ENCODE assay signal across 8 cellular contexts in genomic region chr13:33017410-33017929, GRCh38. TPM values are rescaled to one million over a fixed set of nuclear protein-coding genes. Genes with fewer than 3 reads are reported as not detected.
A peak's percentile ranks its signal among the peaks of the same experiment; 100 is the strongest.
DNase-seq lines count a peak whose midpoint lies in the region; ATAC-seq and TF ChIP-seq lines count a peak whose summit lies in the region.

No MANE protein-coding gene starts in this region.

- H3K9me3 Mint-ChIP-seq in activated CD4-positive, alpha-beta T cell treated with anti-CD3 and anti-CD28 coated beads, Interleukin-2, amount 10 ng/mL, durations not matched to agents 7 days and 5 days, result no peaks in the 10 kb centered on the region
- H3K9me3 Mint-ChIP-seq in dendritic cell treated with granulocyte-macrophage colony-stimulating factor and Interleukin-4, amounts not matched to agents 40 ng/mL and 50 ng/mL, for 4 days, result no peaks in the 10 kb centered on the region
- H3K9me3 Mint-ChIP-seq in stimulated activated naive CD8-positive, alpha-beta T cell treated with anti-CD3 and anti-CD28 coated beads, Interleukin-15, amount 100 ng/mL, for 72 hours, result no peaks in the 10 kb centered on the region

- TF ChIP-seq RAD21 in liver (IDR thresholded peaks at IDR 0.05), result peak; percentile 84 to 86

- peaks cover 10 to 23% (median 18%) of the 10 kb centered on the region in 4 donors for H3K4me1 ChIP-seq in liver (ENCODE audit: control insufficient read depth in 4 of 4, insufficient read depth in 4 of 4, low read length in 3 of 4)

- H3K9me3 ChIP-seq in liver (ENCODE audit: control insufficient read depth in 4 of 4, low read length in 3 of 4), result no peaks in the 10 kb centered on the region

- POLR2A ChIA-PET in activated CD4-positive, alpha-beta T cell treated with anti-CD3 and anti-CD28 coated beads, Interleukin-2, amount 10 ng/mL, durations not matched to agents 7 days and 5 days (lab: Charles Lee), result no interaction called here

- peak; percentile 79 for ATAC-seq in HG02798 (IDR thresholded peaks at IDR 0.05; ENCODE audit: poor library complexity, unreplicated experiment)
- peak; percentile 93 for ATAC-seq in stimulated activated naive CD8-positive, alpha-beta T cell treated with anti-CD3 and anti-CD28 coated beads, Interleukin-15, amount 100 ng/mL, for 72 hours

- H3K36me3 ChIP-seq in liver (ENCODE audit: control insufficient read depth in 4 of 4, insufficient read depth in 3 of 4, low read depth in 1 of 4, low read length in 3 of 4), result no peaks in the 10 kb centered on the region

- 18% methylated on average over 12 of the region's 12 CpGs for WGBS in liver

- TF ChIP-seq CTCF in liver (IDR thresholded peaks at IDR 0.05; ENCODE audit: low read depth, low read length, missing input control), result peak; percentile 81

- peaks cover 18% of the 10 kb centered on the region for H3K4me1 Mint-ChIP-seq in activated CD4-positive, alpha-beta T cell treated with anti-CD3 and anti-CD28 coated beads, Interleukin-2, amount 10 ng/mL, durations not matched to agents 7 days and 5 days
- H3K4me1 Mint-ChIP-seq in dendritic cell treated with granulocyte-macrophage colony-stimulating factor and Interleukin-4, amounts not matched to agents 40 ng/mL and 50 ng/mL, for 4 days (ENCODE audit: low read depth), result peaks cover 22% of the 10 kb centered on the region
- peaks cover 19% of the 10 kb centered on the region for H3K4me1 Mint-ChIP-seq in stimulated activated naive CD8-positive, alpha-beta T cell treated with anti-CD3 and anti-CD28 coated beads, Interleukin-15, amount 100 ng/mL, for 72 hours

- H3K27me3 Mint-ChIP-seq in activated CD4-positive, alpha-beta T cell treated with anti-CD3 and anti-CD28 coated beads, Interleukin-2, amount 10 ng/mL, durations not matched to agents 7 days and 5 days, result peaks cover 72% of the 10 kb centered on the region
- H3K27me3 Mint-ChIP-seq in dendritic cell treated with granulocyte-macrophage colony-stimulating factor and Interleukin-4, amounts not matched to agents 40 ng/mL and 50 ng/mL, for 4 days, result peaks cover 72% of the 10 kb centered on the region
- H3K27me3 Mint-ChIP-seq in stimulated activated naive CD8-positive, alpha-beta T cell treated with anti-CD3 and anti-CD28 coated beads, Interleukin-15, amount 100 ng/mL, for 72 hours, result peaks cover 78% of the 10 kb centered on the region

- peak overlapping the region; percentile 53 to 68 for H3K27ac ChIP-seq in liver (ENCODE audit: low read depth in 1 of 2, low read length in 2 of 2)

- H3K27me3 ChIP-seq in liver (ENCODE audit: control insufficient read depth in 4 of 4, insufficient read depth in 4 of 4, low read length in 3 of 4), result no peaks in the 10 kb centered on the region

- H3K36me3 Mint-ChIP-seq in activated CD4-positive, alpha-beta T cell treated with anti-CD3 and anti-CD28 coated beads, Interleukin-2, amount 10 ng/mL, durations not matched to agents 7 days and 5 days (ENCODE audit: low read depth), result peaks cover 5% of the 10 kb centered on the region
- H3K36me3 Mint-ChIP-seq in dendritic cell treated with granulocyte-macrophage colony-stimulating factor and Interleukin-4, amounts not matched to agents 40 ng/mL and 50 ng/mL, for 4 days (ENCODE audit: low read depth), result no peaks in the 10 kb centered on the region

- peak overlapping the region; percentile 63 for H3K27ac Mint-ChIP-seq in activated CD4-positive, alpha-beta T cell treated with anti-CD3 and anti-CD28 coated beads, Interleukin-2, amount 10 ng/mL, durations not matched to agents 7 days and 5 days
- peak overlapping the region; percentile 64 for H3K27ac Mint-ChIP-seq in dendritic cell treated with granulocyte-macrophage colony-stimulating factor and Interleukin-4, amounts not matched to agents 40 ng/mL and 50 ng/mL, for 4 days
- H3K27ac Mint-ChIP-seq in stimulated activated naive CD8-positive, alpha-beta T cell treated with anti-CD3 and anti-CD28 coated beads, Interleukin-15, amount 100 ng/mL, for 72 hours, result peak overlapping the region in 1 of 2 donors; percentile 49

- H3K4me3 ChIP-seq in liver (ENCODE audit: low read depth in 1 of 3, low read length in 3 of 3), result peak overlapping the region; percentile 12 to 60 (median 57)

- intact Hi-C loops in dendritic cell treated with granulocyte-macrophage colony-stimulating factor and Interleukin-4, amounts not matched to agents 40 ng/mL and 50 ng/mL, for 4 days (cut with micrococcal nuclease), result no loop called here

- peak overlapping the region in 1 of 2 donors; percentile 8 for H3K9ac ChIP-seq in liver (ENCODE audit: low read depth in 1 of 2, low read length in 2 of 2)

- CTCF ChIA-PET in activated CD4-positive, alpha-beta T cell treated with anti-CD3 and anti-CD28 coated beads, Interleukin-2, amount 10 ng/mL, durations not matched to agents 7 days and 5 days (lab: Charles Lee), result interaction anchor here (0.9 kb wide), 1 partner anchor 40 kb away, joined by 3 read pairs; no protein-coding TSS in a partner anchor

- H3K4me3 Mint-ChIP-seq in activated CD4-positive, alpha-beta T cell treated with anti-CD3 and anti-CD28 coated beads, Interleukin-2, amount 10 ng/mL, durations not matched to agents 7 days and 5 days, result peak overlapping the region; percentile 71
- peak overlapping the region; percentile 81 for H3K4me3 Mint-ChIP-seq in dendritic cell treated with granulocyte-macrophage colony-stimulating factor and Interleukin-4, amounts not matched to agents 40 ng/mL and 50 ng/mL, for 4 days
- H3K4me3 Mint-ChIP-seq in stimulated activated naive CD8-positive, alpha-beta T cell treated with anti-CD3 and anti-CD28 coated beads, Interleukin-15, amount 100 ng/mL, for 72 hours, result peak overlapping the region; percentile 81 to 83

- DNase-seq in activated CD4-positive, alpha-beta T cell treated with anti-CD3 and anti-CD28 coated beads, Interleukin-2, amount 10 ng/mL, durations not matched to agents 7 days and 5 days, result peak; percentile 61
- no peak for DNase-seq in activated CD4-positive, alpha-beta T cell treated with anti-CD3 and anti-CD28 coated beads, Interleukin-2, amount 50 U/mL, for 1 hour
- DNase-seq in NOMO-1 (lab: John Stamatoyannopoulos, UW; ENCODE audit: unreplicated experiment in 2 of 2), result peak; percentile 79 to 95
- peak; percentile 55 to 75 for DNase-seq in stimulated activated naive CD8-positive, alpha-beta T cell treated with anti-CD3 and anti-CD28 coated beads, Interleukin-15, amount 100 ng/mL, for 72 hours
- no peak for DNase-seq in DMS 273 treated with DMSO at 0.1 percent for 48 hours (lab: John Stamatoyannopoulos, UW)

TF ChIP-seq in liver, 16 proteins besides CTCF, POLR2A, EP300 and RAD21:
- TF ChIP-seq SP1 (IDR thresholded peaks at IDR 0.05) (peak; percentile 10), MAX (IDR thresholded peaks at IDR 0.05) (peak; percentile 50), NR2F2 (IDR thresholded peaks at IDR 0.05) (no peak), RXRA (IDR thresholded peaks at IDR 0.05) (peak in 1 of 2 donors; percentile 28), HNF4A (conservative IDR thresholded peaks at IDR 0.05) (peak in 1 of 2 donors; percentile 8)

RNA-seq across cellular contexts. Expression of gene KL, which starts 1.2 kb away (rescaled TPM):
- total RNA-seq in activated CD4-positive, alpha-beta T cell treated with anti-CD3 and anti-CD28 coated beads, Interleukin-2, amount 10 ng/mL, durations not matched to agents 7 days and 5 days, result under 1 TPM; 0.25 to 0.27 TPM
- under 1 TPM; 0.37 to 0.92 TPM for total RNA-seq in liver
- under 1 TPM; 0.13 to 0.18 TPM for polyA plus RNA-seq in liver

Comparison
In these comparisons a context has a peak if more than half of its experiments do, and no peak if none do; other contexts are left out.
1. DNase-seq: peak in activated CD4-positive, alpha-beta T cell treated with anti-CD3 and anti-CD28 coated beads, Interleukin-2, amount 10 ng/mL, durations not matched to agents 7 days and 5 days (single experiment), NOMO-1 (2 of 2) and stimulated activated naive CD8-positive, alpha-beta T cell treated with anti-CD3 and anti-CD28 coated beads, Interleukin-15, amount 100 ng/mL, for 72 hours (2 of 2); none in activated CD4-positive, alpha-beta T cell treated with anti-CD3 and anti-CD28 coated beads, Interleukin-2, amount 50 U/mL, for 1 hour (single experiment) and DMS 273 treated with DMSO at 0.1 percent for 48 hours (single experiment).
2. Peak in every context shown above with its lines, with median percentiles within 50 percentile points of each other: H3K4me3 Mint-ChIP-seq.